Comparison of ENCODE assay signal across 15 cellular contexts in the genomic region with DNA sequence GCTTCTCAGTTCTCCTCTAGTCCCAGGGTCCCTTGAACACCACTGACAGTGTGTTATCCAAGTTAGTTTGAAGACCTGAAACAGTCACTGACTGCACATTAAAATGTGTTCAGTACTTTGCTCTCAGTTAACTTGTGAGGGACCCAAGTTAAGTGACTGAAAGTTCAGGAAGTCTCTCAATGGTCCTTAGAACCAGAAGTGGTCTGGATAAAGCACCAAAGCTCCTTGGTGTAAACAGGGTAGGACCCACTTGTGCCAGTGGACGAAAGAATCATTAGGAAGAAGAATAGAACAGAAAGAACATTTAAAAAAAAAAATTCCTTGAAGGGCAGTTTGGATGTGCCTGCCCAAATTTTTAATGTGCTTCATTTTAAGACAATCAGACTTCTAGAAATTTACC. TPM values are rescaled to one million over a fixed set of nuclear protein-coding genes. Genes with fewer than 3 reads are reported as not detected.
DNase-seq lines count a peak whose midpoint lies in the region; ATAC-seq and TF ChIP-seq lines count a peak whose summit lies in the region.
"Had no signal": no experiment of that assay in that cellular context is flagged by ENCODE, and none has a peak within 500 bp of the region (broad histone marks: within the 10 kb centered on the region; RNA-seq: fewer than 3 reads in every experiment).

No MANE protein-coding gene starts in this region.

- CTCF ChIA-PET in MCF 10A (lab: Yijun Ruan, JAX) (no interaction called here), SK-N-SH (lab: Yijun Ruan, JAX) (no interaction called here)

- POLR2A ChIA-PET in MCF 10A (lab: Yijun Ruan, JAX) (interaction anchor here (0.7 to 0.9 kb wide), 2 partner anchors 45 to 54 kb away, joined by 3 to 4 read pairs; partner anchors contain the start of gene NOD1), SK-N-SH (lab: Yijun Ruan, JAX) (no interaction called here)

- no peak for ATAC-seq in memory B cell (ENCODE audit: low read depth)
- no peak for ATAC-seq in GM19035 (IDR thresholded peaks at IDR 0.05; ENCODE audit: unreplicated experiment)
- ATAC-seq: left colon, SK-N-SH treated with all-trans-retinoic acid at 6 μM for 48 hours had no signal

- intact Hi-C loops in breast epithelium (cut with DNase I; ENCODE audit: low total_unique reads): no loop called here
- intact Hi-C loops in MCF 10A (cut with micrococcal nuclease): no loop called here

- in situ Hi-C loops in KBM-7 (cut with MboI; ENCODE audit: low pct_unique_long_range_greater_than_20kb, low sequenced_read_pairs): no loop called here

- H3K27ac Mint-ChIP-seq in MCF 10A (ENCODE audit: low read depth, unreplicated experiment) (no peak overlapping the region), memory B cell (peak overlapping the region; percentile 46)

- H3K4me1 Mint-ChIP-seq in MCF 10A (ENCODE audit: insufficient read depth, unreplicated experiment): no peaks in the 10 kb centered on the region
- peaks cover 60% of the 10 kb centered on the region for H3K4me1 Mint-ChIP-seq in memory B cell

- BruUV-seq in MCF 10A (replicated peaks; lab: Mats Ljungman, UMichigan): no TSS peak

- H3K4me1 ChIP-seq in breast epithelium (peaks cover 4 to 21% of the 10 kb centered on the region in 2 donors), adipocyte (ENCODE audit: control insufficient read depth, insufficient read depth, low read length) (peaks cover 35% of the 10 kb centered on the region), tibial nerve (peaks cover 0 to 59% (median 31%) of the 10 kb centered on the region in 4 donors), SK-N-SH (ENCODE audit: control insufficient read depth in 1 of 2, insufficient read depth in 2 of 2, low read depth in 1 of 2, low read length in 1 of 2) (no peaks in the 10 kb centered on the region; a peak in 1 of 4 replicates)

- H3K79me2 ChIP-seq in SK-N-SH (ENCODE audit: insufficient read depth): no peaks in the 10 kb centered on the region

- no peaks in the 10 kb centered on the region for H4K20me1 ChIP-seq in SK-N-SH (ENCODE audit: insufficient read depth)

- H3K4me3 Mint-ChIP-seq in MCF 10A (ENCODE audit: unreplicated experiment) (no peak overlapping the region), memory B cell (peak overlapping the region; percentile 25)
- H3K4me3 Mint-ChIP-seq: CD4-positive, CD25-positive, alpha-beta regulatory T cell had no signal

- H3K4me2 ChIP-seq in SK-N-SH: no peak overlapping the region

- H3K36me3 Mint-ChIP-seq in MCF 10A (ENCODE audit: insufficient read depth, unreplicated experiment) (peaks cover 34% of the 10 kb centered on the region), memory B cell (peaks cover 57% of the 10 kb centered on the region)

- no peak overlapping the region for H2AFZ ChIP-seq in SK-N-SH (ENCODE audit: low read depth)

- no peak for TF ChIP-seq RAD21 in SK-N-SH (IDR thresholded peaks at IDR 0.05; ENCODE audit: low read length)

- H3F3A ChIP-seq in SK-N-SH (replicated peaks; ENCODE audit: insufficient read depth): no peaks in the 10 kb centered on the region

- H3K27me3 ChIP-seq in breast epithelium (no peaks in the 10 kb centered on the region), adipocyte (replicated peaks; ENCODE audit: control insufficient read depth, insufficient read depth, low read length) (no peaks in the 10 kb centered on the region), tibial nerve (no peaks in the 10 kb centered on the region), SK-N-SH (ENCODE audit: insufficient read depth) (no peaks in the 10 kb centered on the region)
- H3K27me3 ChIP-seq: testis had no signal

- TF ChIP-seq EP300 in tibial nerve (IDR thresholded peaks at IDR 0.05): no peak
- no peak for TF ChIP-seq EP300 in SK-N-SH (IDR thresholded peaks at IDR 0.05; ENCODE audit: borderline replicate concordance in 1 of 2, low read depth in 1 of 2, low read length in 1 of 2)

- H3K36me3 ChIP-seq in breast epithelium (no peaks in the 10 kb centered on the region), adipocyte (ENCODE audit: control insufficient read depth, insufficient read depth, low read length, severe bottlenecking) (peaks cover 51% of the 10 kb centered on the region), tibial nerve (peaks cover 0 to 63% (median 6%) of the 10 kb centered on the region in 3 donors), SK-N-SH (replicated peaks in 1 of 2; ENCODE audit: control insufficient read depth in 1 of 2, insufficient read depth in 2 of 2, low read length in 1 of 2) (peaks cover 41 to 53% of the 10 kb centered on the region in 2 experiments)

- TF ChIP-seq POLR2A in breast epithelium (IDR thresholded peaks at IDR 0.05): no peak
- no peak for TF ChIP-seq POLR2A in tibial nerve (IDR thresholded peaks at IDR 0.05)

- H3K9ac ChIP-seq in adipocyte (ENCODE audit: low read length): peak overlapping the region; percentile 43
- H3K9ac ChIP-seq in SK-N-SH: no peak overlapping the region

- H3K9me3 ChIP-seq in breast epithelium (no peaks in the 10 kb centered on the region), adipocyte (ENCODE audit: control insufficient read depth, low read length) (no peaks in the 10 kb centered on the region), tibial nerve (no peaks in the 10 kb centered on the region), SK-N-SH (no peaks in the 10 kb centered on the region)
- H3K9me3 ChIP-seq: testis had no signal

- DNase-seq in breast epithelium (ENCODE audit: low spot score in 2 of 2): no peak
- DNase-seq in MCF 10A (ENCODE audit: unreplicated experiment): no peak
- no peak for DNase-seq in adipocyte (ENCODE audit: low read depth)
- DNase-seq in memory B cell (ENCODE audit: low spot score in 2 of 2): no peak
- DNase-seq in tibial nerve (ENCODE audit: low spot score in 2 of 2): no peak
- no peak for DNase-seq in SK-N-SH
- no peak for DNase-seq in KBM-7
- DNase-seq: 8988T; CD4-positive, CD25-positive, alpha-beta regulatory T cell; NCI-H1930; NCI-H524 had no signal

- no peaks in the 10 kb centered on the region for H3K9me2 ChIP-seq in SK-N-SH

- H3K9me3 Mint-ChIP-seq in MCF 10A (ENCODE audit: unreplicated experiment): no peaks in the 10 kb centered on the region
- no peaks in the 10 kb centered on the region for H3K9me3 Mint-ChIP-seq in memory B cell

- WGBS in tibial nerve, 2 donors: 25 to 45% methylated on average over 1 of the region's 1 CpG
- 97% methylated on average over 1 of the region's 1 CpG for WGBS in SK-N-SH (ENCODE audit: low lambda C conversion rate)

- H3K4me3 ChIP-seq in breast epithelium: no peak overlapping the region
- no peak overlapping the region for H3K4me3 ChIP-seq in adipocyte (ENCODE audit: low read length)
- no peak overlapping the region for H3K4me3 ChIP-seq in tibial nerve
- no peak overlapping the region for H3K4me3 ChIP-seq in SK-N-SH (ENCODE audit: low read depth in 2 of 2, low read length in 1 of 2)
- H3K4me3 ChIP-seq: testis had no signal

- peak overlapping the region; percentile 70 to 84 for H3K27ac ChIP-seq in breast epithelium
- peak overlapping the region; percentile 33 to 86 (median 50) for H3K27ac ChIP-seq in tibial nerve
- H3K27ac ChIP-seq in SK-N-SH (ENCODE audit: low read depth in 2 of 2, low read length in 1 of 2): no peak overlapping the region

- H3K27me3 Mint-ChIP-seq in MCF 10A (ENCODE audit: insufficient read depth, unreplicated experiment): no peaks in the 10 kb centered on the region
- no peaks in the 10 kb centered on the region for H3K27me3 Mint-ChIP-seq in memory B cell
- H3K27me3 Mint-ChIP-seq: CD4-positive, CD25-positive, alpha-beta regulatory T cell had no signal

- TF ChIP-seq CTCF in breast epithelium (IDR thresholded peaks at IDR 0.05): no peak
- no peak for TF ChIP-seq CTCF in MCF 10A (IDR thresholded peaks at IDR 0.05; ENCODE audit: unreplicated experiment)
- TF ChIP-seq CTCF in tibial nerve (IDR thresholded peaks at IDR 0.05): no peak
- no peak for TF ChIP-seq CTCF in SK-N-SH (IDR thresholded peaks at IDR 0.05)

TF ChIP-seq in SK-N-SH, 30 proteins besides CTCF, POLR2A, EP300 and RAD21 (continues in another document):
- TF ChIP-seq RXRA (IDR thresholded peaks at IDR 0.05; ENCODE audit: borderline replicate concordance, low read depth) (no peak), SIN3A (IDR thresholded peaks at IDR 0.05; ENCODE audit: borderline replicate concordance, low read depth, low read length) (no peak), SMC3 (IDR thresholded peaks at IDR 0.05; ENCODE audit: low read depth, low read length) (no peak), FOXM1 (IDR thresholded peaks at IDR 0.05; ENCODE audit: low read depth) (no peak), GATA2 (CRISPR knock-in tag; IDR thresholded peaks at IDR 0.05) (no peak), GABPA (IDR thresholded peaks at IDR 0.05; ENCODE audit: low read depth) (no peak), NRF1 (IDR thresholded peaks at IDR 0.05; ENCODE audit: low read depth, low read length) (no peak), ELF1 (IDR thresholded peaks at IDR 0.05) (no peak), TAF1 (IDR thresholded peaks at IDR 0.05; ENCODE audit: borderline replicate concordance, low read depth, low read length) (no peak), JUND (IDR thresholded peaks at IDR 0.05) (no peak)
- TF ChIP-seq, protein P1, sequence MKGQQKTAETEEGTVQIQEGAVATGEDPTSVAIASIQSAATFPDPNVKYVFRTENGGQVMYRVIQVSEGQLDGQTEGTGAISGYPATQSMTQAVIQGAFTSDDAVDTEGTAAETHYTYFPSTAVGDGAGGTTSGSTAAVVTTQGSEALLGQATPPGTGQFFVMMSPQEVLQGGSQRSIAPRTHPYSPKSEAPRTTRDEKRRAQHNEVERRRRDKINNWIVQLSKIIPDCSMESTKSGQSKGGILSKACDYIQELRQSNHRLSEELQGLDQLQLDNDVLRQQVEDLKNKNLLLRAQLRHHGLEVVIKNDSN (IDR thresholded peaks at IDR 0.05; ENCODE audit: borderline replicate concordance, low read depth): no peak
- TF ChIP-seq, protein P2, sequence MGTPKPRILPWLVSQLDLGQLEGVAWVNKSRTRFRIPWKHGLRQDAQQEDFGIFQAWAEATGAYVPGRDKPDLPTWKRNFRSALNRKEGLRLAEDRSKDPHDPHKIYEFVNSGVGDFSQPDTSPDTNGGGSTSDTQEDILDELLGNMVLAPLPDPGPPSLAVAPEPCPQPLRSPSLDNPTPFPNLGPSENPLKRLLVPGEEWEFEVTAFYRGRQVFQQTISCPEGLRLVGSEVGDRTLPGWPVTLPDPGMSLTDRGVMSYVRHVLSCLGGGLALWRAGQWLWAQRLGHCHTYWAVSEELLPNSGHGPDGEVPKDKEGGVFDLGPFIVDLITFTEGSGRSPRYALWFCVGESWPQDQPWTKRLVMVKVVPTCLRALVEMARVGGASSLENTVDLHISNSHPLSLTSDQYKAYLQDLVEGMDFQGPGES (IDR thresholded peaks at IDR 0.05; ENCODE audit: low read depth, low read length): no peak

RNA-seq across cellular contexts. Expression of gene NOD1, which starts 45.1 kb away (rescaled TPM):
- total RNA-seq in breast epithelium (10 to 100 TPM; 11.2 to 34.4 (median 21.4) TPM), MCF 10A (2022) (3.8 and 4.8 TPM in 2 replicates), tibial nerve (10 to 100 TPM; 14.9 to 50.4 (median 31.8) TPM)
- 5.5 and 5.6 TPM in 2 replicates for polyA plus RNA-seq in SK-N-SH (2012; rRNA removed)
- polyA plus RNA-seq in SK-N-SH (2012; cell fraction: cytosol; rRNA removed): 3.2 and 3.5 TPM in 2 replicates
- 15.0 and 18.3 TPM in 2 replicates for polyA plus RNA-seq in SK-N-SH (2012; cell fraction: nucleus; rRNA removed)

Comparison
In these comparisons a context has a peak if more than half of its experiments do, and no peak if none do; other contexts are left out.
1. H3K27ac ChIP-seq: peak in breast epithelium (2 of 2) and tibial nerve (4 of 4); none in SK-N-SH (0 of 2).